ENCODE assay signal across 8 cellular contexts in genomic region chr3:147361671-147362420, GRCh38. TPM values are rescaled to one million over a fixed set of nuclear protein-coding genes. Genes with fewer than 3 reads are reported as not detected.
DNase-seq lines count a peak whose midpoint lies in the region; ATAC-seq and TF ChIP-seq lines count a peak whose summit lies in the region.

No MANE protein-coding gene starts in this region.

- H3K4me3 ChIP-seq in fibroblast of mammary gland (ENCODE audit: control insufficient read depth, low read depth, low read length), result no peak overlapping the region

- H3K4me3 Mint-ChIP-seq in naive thymus-derived CD8-positive, alpha-beta T cell, result no peak overlapping the region

- H3K9me3 Mint-ChIP-seq in naive thymus-derived CD8-positive, alpha-beta T cell, result peaks cover 0 to 29% (median 14%) of the 10 kb centered on the region in 9 donors

- DNase-seq in DMS 273 (lab: John Stamatoyannopoulos, UW; ENCODE audit: unreplicated experiment) (peak; percentile 83), HK-2 (ENCODE audit: unreplicated experiment) (peak; percentile 65), RPMI7951 (ENCODE audit: low read depth) (peak; percentile 30), fibroblast of mammary gland (ENCODE audit: low read depth) (peak; percentile 22), hippocampal formation (lab: John Stamatoyannopoulos, UW) (no peak)
- peak; percentile 9 for DNase-seq in stimulated activated CD4-positive, alpha-beta T cell treated with anti-CD3 and anti-CD28 coated beads, Interleukin-4, amount 100 ng/mL, for 24 hours
- no peak for DNase-seq in naive thymus-derived CD8-positive, alpha-beta T cell

- H3K27ac Mint-ChIP-seq in naive thymus-derived CD8-positive, alpha-beta T cell, result no peak overlapping the region

- peak; percentile 67 for TF ChIP-seq CTCF in fibroblast of mammary gland (conservative IDR thresholded peaks at IDR 0.05; ENCODE audit: control insufficient read depth, insufficient read depth, low read depth, low read length)

- H3K36me3 Mint-ChIP-seq in naive thymus-derived CD8-positive, alpha-beta T cell, result peaks cover 0 to 8% (median 2%) of the 10 kb centered on the region in 3 donors

- peaks cover 0 to 11% (median 8%) of the 10 kb centered on the region in 4 donors for H3K4me1 Mint-ChIP-seq in naive thymus-derived CD8-positive, alpha-beta T cell

- ATAC-seq in GM18907 (IDR thresholded peaks at IDR 0.05; ENCODE audit: unreplicated experiment), result peak; percentile 75
- ATAC-seq in naive thymus-derived CD8-positive, alpha-beta T cell, result no peak

- peaks cover 36 to 76% (median 57%) of the 10 kb centered on the region in 5 donors for H3K27me3 Mint-ChIP-seq in naive thymus-derived CD8-positive, alpha-beta T cell

- POLR2A ChIA-PET in naive thymus-derived CD8-positive, alpha-beta T cell (lab: Charles Lee), result no interaction called here

RNA-seq across cellular contexts. Expression of gene ZIC4, which starts 44.5 kb away (rescaled TPM):
- total RNA-seq in RPMI7951 (2014; rRNA removed; shearing (Covaris generic)), result 0.10 and 0.84 TPM in 2 replicates
- total RNA-seq in naive thymus-derived CD8-positive, alpha-beta T cell, result not detected
- not detected for polyA plus RNA-seq in naive thymus-derived CD8-positive, alpha-beta T cell

RNA-seq across cellular contexts. Expression of gene ZIC1, which starts 47.3 kb away (rescaled TPM):
- total RNA-seq in RPMI7951 (2014; rRNA removed; shearing (Covaris generic)), result 12.1 and 12.2 TPM in 2 replicates
- not detected for total RNA-seq in naive thymus-derived CD8-positive, alpha-beta T cell
- polyA plus RNA-seq in naive thymus-derived CD8-positive, alpha-beta T cell, result not detected

Comparison
In these comparisons a context has a peak if more than half of its experiments do, and no peak if none do; other contexts are left out.
1. DNase-seq: peak in DMS 273 (single experiment), HK-2 (single experiment), RPMI7951 (single experiment), fibroblast of mammary gland (single experiment) and stimulated activated CD4-positive, alpha-beta T cell treated with anti-CD3 and anti-CD28 coated beads, Interleukin-4, amount 100 ng/mL, for 24 hours (single experiment); none in naive thymus-derived CD8-positive, alpha-beta T cell (0 of 10) and hippocampal formation (0 of 2).
2. RNA of gene ZIC1, which starts 47.3 kb away (total RNA-seq): 12.1 to 12.2 TPM in RPMI7951; not detected in naive thymus-derived CD8-positive, alpha-beta T cell; every median in the first group is over 10 times any median in the second.